ENCODE assay signal across 8 cellular contexts in genomic region chr19:1865172-1866010, GRCh38. TPM values are rescaled to one million over a fixed set of nuclear protein-coding genes. Genes with fewer than 3 reads are reported as not detected.
DNase-seq lines count a peak whose midpoint lies in the region; ATAC-seq, FAIRE-seq and TF ChIP-seq lines count a peak whose summit lies in the region.

No MANE protein-coding gene starts in this region.

- H2BK120ac ChIP-seq in H1 (replicated peaks; ENCODE audit: low read depth, low read length): no peak overlapping the region

- no peak for DNase-seq in CD8-positive, alpha-beta T cell
- DNase-seq in H1 (ENCODE audit: low read depth in 1 of 2, low spot score in 2 of 2) (no peak), pancreas (peak in 3 of 6 donors; percentile 26 to 81 (median 39)), NCI-H524 treated with DMSO at 0.1 percent for 48 hours (lab: John Stamatoyannopoulos, UW) (no peak), NCI-H2107 treated with DMSO at 0.1 percent for 48 hours (lab: John Stamatoyannopoulos, UW; ENCODE audit: unreplicated experiment) (no peak), T1000 (lab: John Stamatoyannopoulos, UW) (no peak)

- peaks cover 41% of the 10 kb centered on the region for H3K79me2 ChIP-seq in OCI-LY3 (ENCODE audit: low read length)
- H3K79me2 ChIP-seq in H1 (ENCODE audit: control insufficient read depth in 1 of 2, insufficient read depth in 2 of 2, low read length in 2 of 2): peaks cover 17 to 22% of the 10 kb centered on the region in 2 experiments; a peak in 3 of 4 replicates

- FAIRE-seq in H1 (lab: Jason Lieb, UNC) (no peak), pancreas (lab: Jason Lieb, UNC) (no peak)

- no peaks in the 10 kb centered on the region for H3K36me3 ChIP-seq in CD8-positive, alpha-beta T cell (ENCODE audit: insufficient read depth, low read length)
- peaks cover 8% of the 10 kb centered on the region for H3K36me3 ChIP-seq in OCI-LY3 (replicated peaks; ENCODE audit: low read depth, low read length)
- H3K36me3 ChIP-seq in H1 (ENCODE audit: control insufficient read depth in 2 of 4, insufficient read depth in 4 of 4, low read length in 3 of 4): no peaks in the 10 kb centered on the region
- no peaks in the 10 kb centered on the region for H3K36me3 ChIP-seq in pancreas

- H2BK20ac ChIP-seq in H1 (ENCODE audit: low read length): no peak overlapping the region

- H3K27ac ChIP-seq in CD8-positive, alpha-beta T cell (ENCODE audit: low read depth, low read length): no peak overlapping the region
- peak overlapping the region; percentile 93 for H3K27ac ChIP-seq in OCI-LY3 (ENCODE audit: low read length)
- H3K27ac ChIP-seq in H1 (ENCODE audit: low read depth, low read length): no peak overlapping the region; the same call in 1 of the 2 replicates
- peak overlapping the region; percentile 70 to 86 (median 76) for H3K27ac ChIP-seq in pancreas

- TF ChIP-seq RAD21 in H1 (IDR thresholded peaks at IDR 0.05 in 1 of 2, conservative IDR thresholded peaks at IDR 0.05 in 1 of 2; ENCODE audit: low read depth in 2 of 2, low read length in 2 of 2): no peak

- H3K23ac ChIP-seq in H1 (ENCODE audit: insufficient read length): no peak overlapping the region

- peak overlapping the region; percentile 67 for H3K4me3 Mint-ChIP-seq in CD8-positive, alpha-beta T cell

- TF ChIP-seq CTCF in CD8-positive, alpha-beta T cell (IDR thresholded peaks at IDR 0.05): no peak
- TF ChIP-seq CTCF in OCI-LY3 (IDR thresholded peaks at IDR 0.05; ENCODE audit: low read depth, low read length) (no peak), H1 (IDR thresholded peaks at IDR 0.05; ENCODE audit: control extremely low read depth in 1 of 3, insufficient read depth in 1 of 3, low read depth in 1 of 3, low read length in 3 of 3) (no peak), pancreas (IDR thresholded peaks at IDR 0.05) (no peak)

- intact Hi-C loops in CD8-positive, alpha-beta T cell (cut with DNase I, micrococcal nuclease): no loop called here
- intact Hi-C loops in pancreas (cut with DNase I): no loop called here

- peak overlapping the region; percentile 95 for H4K8ac ChIP-seq in H1 (ENCODE audit: extremely low read depth, insufficient read depth, low read length)

- H3K36me3 Mint-ChIP-seq in CD8-positive, alpha-beta T cell: peaks cover 12% of the 10 kb centered on the region

- H4K91ac ChIP-seq in H1 (replicated peaks; ENCODE audit: insufficient read length, low read length): peak overlapping the region; percentile 88

- H3K18ac ChIP-seq in H1 (ENCODE audit: extremely low read depth, low read length): peak overlapping the region; percentile 99

- H4K5ac ChIP-seq in H1 (ENCODE audit: insufficient read length, low read depth, low read length): peak overlapping the region; percentile 95

- H2AFZ ChIP-seq in OCI-LY3 (ENCODE audit: low read depth, low read length) (no peak overlapping the region), H1 (ENCODE audit: low read length) (no peak overlapping the region)

- no peak for ATAC-seq in CD8-positive, alpha-beta T cell
- no peak for ATAC-seq in pancreas
- ATAC-seq in GM18861 (IDR thresholded peaks at IDR 0.05; ENCODE audit: unreplicated experiment): no peak

- no peak for TF ChIP-seq POLR2A in H1 (IDR thresholded peaks at IDR 0.05; ENCODE audit: control extremely low read depth in 1 of 2, low read depth in 2 of 2, low read length in 2 of 2)

- H3K79me1 ChIP-seq in H1 (ENCODE audit: low read depth, low read length): 0 out of 2 replicates have a peak, but pooled peaks cover 2% of the 10 kb centered on the region

- 88% methylated on average over 17 of the region's 17 CpGs; no CpG with 5 or more reads in 1 of the 2 experiments for WGBS in H1 (ENCODE audit: extremely low coverage in 1 of 2, insufficient coverage in 1 of 2, insufficient read length in 1 of 2, insufficient replicate concordance in 2 of 2, low coverage in 1 of 2, low lambda C conversion rate in 2 of 2, missing lambda C conversion rate in 1 of 2), 2 experiments
- 86 to 92% methylated on average over 17 of the region's 17 CpGs for WGBS in pancreas, 2 donors

- H3K4me1 ChIP-seq in CD8-positive, alpha-beta T cell (ENCODE audit: insufficient read depth, low read length): peaks cover 27% of the 10 kb centered on the region
- H3K4me1 ChIP-seq in OCI-LY3 (ENCODE audit: low read length) (peaks cover 19% of the 10 kb centered on the region), H1 (replicated peaks in 1 of 4; ENCODE audit: control insufficient read depth in 3 of 4, insufficient read depth in 4 of 4, low read length in 3 of 4) (peaks cover 0 to 21% (median 13%) of the 10 kb centered on the region in 4 experiments; a peak in 4 of 7 replicates), pancreas (peaks cover 0 to 11% (median 0%) of the 10 kb centered on the region in 3 donors)

- H4K20me1 ChIP-seq in OCI-LY3 (ENCODE audit: insufficient read depth, low read length): peaks cover 21% of the 10 kb centered on the region
- H4K20me1 ChIP-seq in H1 (replicated peaks in 1 of 2; ENCODE audit: control insufficient read depth in 1 of 2, insufficient read depth in 2 of 2, low read length in 2 of 2): peaks cover 18 to 25% of the 10 kb centered on the region in 2 experiments

- no peak overlapping the region for H3K14ac ChIP-seq in H1 (ENCODE audit: insufficient read length)

- H3K4me3 ChIP-seq in CD8-positive, alpha-beta T cell (ENCODE audit: low read depth, low read length): peak overlapping the region; percentile 96
- H3K4me3 ChIP-seq in OCI-LY3 (ENCODE audit: low read length) (peak overlapping the region; percentile 80), H1 (ENCODE audit: extremely low read depth in 1 of 4, insufficient read depth in 2 of 4, low read depth in 3 of 4, low read length in 4 of 4) (peak overlapping the region; percentile 6 to 96 (median 56); a peak in 6 of 8 replicates), pancreas (peak overlapping the region in 1 of 4 donors; percentile 87)

- peak overlapping the region; percentile 79 for H3K56ac ChIP-seq in H1 (replicated peaks; ENCODE audit: insufficient read length, low read depth, low read length)

- H3K27me3 Mint-ChIP-seq in CD8-positive, alpha-beta T cell (ENCODE audit: low read depth): no peaks in the 10 kb centered on the region

- peak overlapping the region; percentile 69 for H3K4ac ChIP-seq in H1 (replicated peaks; ENCODE audit: insufficient read length, low read depth, low read length)

- H2BK15ac ChIP-seq in H1 (ENCODE audit: low read length): no peak overlapping the region; the same call in 1 of the 2 replicates

- H3K9me3 ChIP-seq in CD8-positive, alpha-beta T cell (ENCODE audit: low read length): no peaks in the 10 kb centered on the region
- H3K9me3 ChIP-seq in OCI-LY3 (ENCODE audit: insufficient read depth, low read length) (no peaks in the 10 kb centered on the region), H1 (ENCODE audit: insufficient read depth in 2 of 2, low read depth in 1 of 2, low read length in 1 of 2) (no peaks in the 10 kb centered on the region), pancreas (no peaks in the 10 kb centered on the region)

- H3K4me2 ChIP-seq in OCI-LY3 (ENCODE audit: low read length) (peak overlapping the region; percentile 93), H1 (ENCODE audit: insufficient read depth in 1 of 2, low read depth in 2 of 2, low read length in 2 of 2) (peak overlapping the region; percentile 32 to 89; a peak in 3 of 4 replicates)

- peak overlapping the region; percentile 72 for H3K27ac Mint-ChIP-seq in CD8-positive, alpha-beta T cell

- POLR2A ChIA-PET in CD8-positive, alpha-beta T cell (lab: Charles Lee): interaction anchor here (1.2 to 1.7 kb wide), 3 partner anchors 9 to 37 kb away, joined by 5 to 13 read pairs (median 5); no protein-coding TSS in a partner anchor
- POLR2A ChIA-PET in H1 (lab: Charles Lee; ENCODE audit: partially characterized antibody): interaction anchor here (0.8 to 2.5 kb wide), 17 partner anchors 10 to 275 kb away, joined by 3 to 13 read pairs (median 5); partner anchors contain the start of genes ABHD17A, ADAT3, REXO1 and SCAMP4

- peaks cover 35% of the 10 kb centered on the region for H3K4me1 Mint-ChIP-seq in CD8-positive, alpha-beta T cell (ENCODE audit: low read depth)

- peak overlapping the region; percentile 67; the same call in 1 of the 2 replicates for H2BK5ac ChIP-seq in H1 (ENCODE audit: low read depth, low read length)

- H3K27me3 ChIP-seq in CD8-positive, alpha-beta T cell (ENCODE audit: insufficient read depth, low read length): no peaks in the 10 kb centered on the region
- H3K27me3 ChIP-seq in OCI-LY3 (ENCODE audit: low read depth, low read length) (no peaks in the 10 kb centered on the region), H1 (replicated peaks in 1 of 4; ENCODE audit: control insufficient read depth in 3 of 4, extremely low read depth in 1 of 4, insufficient read depth in 3 of 4, low read length in 3 of 4) (peaks cover 0 to 15% (median 6%) of the 10 kb centered on the region in 4 experiments; a peak in 5 of 7 replicates), pancreas (no peaks in the 10 kb centered on the region)

- H2BK12ac ChIP-seq in H1 (ENCODE audit: low read depth, low read length): peak overlapping the region; percentile 39; the same call in 1 of the 2 replicates

- peak overlapping the region; percentile 97 for H3K9ac ChIP-seq in OCI-LY3 (ENCODE audit: low read length)
- H3K9ac ChIP-seq in H1 (replicated peaks in 1 of 4; ENCODE audit: extremely low read depth in 1 of 4, low read depth in 3 of 4, low read length in 3 of 4): peak overlapping the region in 2 of 4 experiments; percentile 76 to 77; a peak in 2 of 7 replicates

- H3K23me2 ChIP-seq in H1 (ENCODE audit: low read depth, low read length): peaks cover 5% of the 10 kb centered on the region; the same call in 1 of the 2 replicates

- CTCF ChIA-PET in CD8-positive, alpha-beta T cell (lab: Charles Lee): interaction anchor here (0.8 to 2.1 kb wide), 8 partner anchors 10 to 72 kb away, joined by 3 to 10 read pairs (median 4); no protein-coding TSS in a partner anchor
- CTCF ChIA-PET in H1 (lab: Charles Lee; ENCODE audit: partially characterized antibody): interaction anchor here (0.6 to 2.6 kb wide), 15 partner anchors 8 to 160 kb away, joined by 3 to 12 read pairs (median 4); no protein-coding TSS in a partner anchor

- no peak for TF ChIP-seq EP300 in H1 (IDR thresholded peaks at IDR 0.05; ENCODE audit: borderline replicate concordance in 1 of 2, low read depth in 2 of 2, low read length in 2 of 2)

- no peaks in the 10 kb centered on the region for H3K9me3 Mint-ChIP-seq in CD8-positive, alpha-beta T cell

- H2AK5ac ChIP-seq in H1 (ENCODE audit: low read depth, low read length): no peak overlapping the region

RNA-seq across cellular contexts. Expression of gene KLF16, which starts 2.0 kb away (rescaled TPM):
- total RNA-seq in CD8-positive, alpha-beta T cell: 10 to 100 TPM; 85.7 to 88.7 TPM
- 45.9 and 53.2 TPM in 2 replicates for total RNA-seq in H1 (2021; fragmentation: NEBNext Ultra II Directional; extraction: Animal tissue kit (Norgen Biotek cat#: 25700))
- polyA plus RNA-seq in H1 (2011; rRNA removed): 14.3 and 44.7 TPM in 2 replicates
- polyA plus RNA-seq in H1 (2011; cell fraction: cytosol; rRNA removed): 15.0 TPM
- 29.0 TPM for polyA plus RNA-seq in H1 (2011; cell fraction: nucleus; rRNA removed)
- polyA plus RNA-seq in H1 (2012, experiment 1 of 2): 15.6 to 26.7 TPM (median 23.8 TPM) in 4 replicates
- 21.5 TPM for polyA plus RNA-seq in H1 (2012, experiment 2 of 2)
- polyA plus RNA-seq in H1 (2013, experiment 1 of 2): 27.2 TPM
- 28.5 TPM for polyA plus RNA-seq in H1 (2013, experiment 2 of 2)
- 1.1 and 2.2 TPM in 2 replicates for polyA minus RNA-seq in H1 (2011; rRNA and poly(A)+ RNA removed)
- polyA minus RNA-seq in H1 (2011; cell fraction: cytosol; rRNA and poly(A)+ RNA removed): 32.1 TPM
- 10.4 TPM for polyA minus RNA-seq in H1 (2011; cell fraction: nucleus; rRNA and poly(A)+ RNA removed)
- total RNA-seq in pancreas: 10 to 100 TPM in 1 of 6 donors, 1 to 10 TPM in 5; 4.3 to 10.4 (median 7.9) TPM
- 1 to 10 TPM; 5.1 to 8.2 TPM for polyA plus RNA-seq in pancreas

RNA-seq across cellular contexts. Expression of gene REXO1, which starts 17.1 kb away (rescaled TPM):
- 100 to 1,000 TPM; 143 to 152 TPM for total RNA-seq in CD8-positive, alpha-beta T cell
- total RNA-seq in H1 (2021; fragmentation: NEBNext Ultra II Directional; extraction: Animal tissue kit (Norgen Biotek cat#: 25700)): 42.4 and 44.3 TPM in 2 replicates
- polyA plus RNA-seq in H1 (2011; rRNA removed) (44.3 and 69.6 TPM in 2 replicates), pancreas (10 to 100 TPM; 29.5 to 42.2 TPM)
- 21.3 TPM for polyA plus RNA-seq in H1 (2011; cell fraction: cytosol; rRNA removed)
- 69.2 TPM for polyA plus RNA-seq in H1 (2011; cell fraction: nucleus; rRNA removed)
- 35.1 to 44.9 TPM (median 43.7 TPM) in 4 replicates for polyA plus RNA-seq in H1 (2012, experiment 1 of 2)
- polyA plus RNA-seq in H1 (2012, experiment 2 of 2): 33.4 TPM
- polyA plus RNA-seq in H1 (2013, experiment 1 of 2): 22.8 TPM
- polyA plus RNA-seq in H1 (2013, experiment 2 of 2): 21.3 TPM
- polyA minus RNA-seq in H1 (2011; rRNA and poly(A)+ RNA removed): 18.8 and 19.5 TPM in 2 replicates
- polyA minus RNA-seq in H1 (2011; cell fraction: cytosol; rRNA and poly(A)+ RNA removed): 24.8 TPM
- 20.1 TPM for polyA minus RNA-seq in H1 (2011; cell fraction: nucleus; rRNA and poly(A)+ RNA removed)
- 10 to 100 TPM; 10.5 to 16.6 (median 15.1) TPM for total RNA-seq in pancreas

RNA-seq across cellular contexts. Expression of gene ABHD17A, which starts 19.9 kb away (rescaled TPM):
- total RNA-seq in CD8-positive, alpha-beta T cell: 100 to 1,000 TPM; 204 TPM
- 41.2 and 45.3 TPM in 2 replicates for total RNA-seq in H1 (2021; fragmentation: NEBNext Ultra II Directional; extraction: Animal tissue kit (Norgen Biotek cat#: 25700))
- polyA plus RNA-seq in H1 (2011; rRNA removed) (87.4 and 98.0 TPM in 2 replicates), pancreas (10 to 100 TPM; 62.4 to 71.0 TPM)
- polyA plus RNA-seq in H1 (2011; cell fraction: cytosol; rRNA removed): 60.4 TPM
- polyA plus RNA-seq in H1 (2011; cell fraction: nucleus; rRNA removed): 86.1 TPM
- polyA plus RNA-seq in H1 (2012, experiment 1 of 2): 15.8 to 35.0 TPM (median 33.1 TPM) in 4 replicates
- polyA plus RNA-seq in H1 (2012, experiment 2 of 2): 33.7 TPM
- 35.1 TPM for polyA plus RNA-seq in H1 (2013, experiment 1 of 2)
- 34.7 TPM for polyA plus RNA-seq in H1 (2013, experiment 2 of 2)
- polyA minus RNA-seq in H1 (2011; rRNA and poly(A)+ RNA removed): 8.1 and 11.4 TPM in 2 replicates
- 24.5 TPM for polyA minus RNA-seq in H1 (2011; cell fraction: cytosol; rRNA and poly(A)+ RNA removed)
- polyA minus RNA-seq in H1 (2011; cell fraction: nucleus; rRNA and poly(A)+ RNA removed): 18.1 TPM
- total RNA-seq in pancreas: 10 to 100 TPM; 21.1 to 30.8 (median 24.4) TPM

RNA-seq across cellular contexts. Expression of gene ADAT3, which starts 39.8 kb away (rescaled TPM):
- 1 to 10 TPM; 6.4 to 7.3 TPM for total RNA-seq in CD8-positive, alpha-beta T cell
- 10.2 and 10.8 TPM in 2 replicates for total RNA-seq in H1 (2021; fragmentation: NEBNext Ultra II Directional; extraction: Animal tissue kit (Norgen Biotek cat#: 25700))
- 5.4 and 9.8 TPM in 2 replicates for polyA plus RNA-seq in H1 (2011; rRNA removed)
- polyA plus RNA-seq in H1 (2011; cell fraction: cytosol; rRNA removed): 3.8 TPM
- 8.3 TPM for polyA plus RNA-seq in H1 (2011; cell fraction: nucleus; rRNA removed)
- polyA plus RNA-seq in H1 (2012, experiment 1 of 2): 2.4 to 6.3 TPM (median 5.5 TPM) in 4 replicates
- 4.1 TPM for polyA plus RNA-seq in H1 (2012, experiment 2 of 2)
- 7.0 TPM for polyA plus RNA-seq in H1 (2013, experiment 1 of 2)
- 6.6 TPM for polyA plus RNA-seq in H1 (2013, experiment 2 of 2)
- polyA minus RNA-seq in H1 (2011; rRNA and poly(A)+ RNA removed): 1.0 TPM in 1 of 2 replicates, not detected in the other
- 7.4 TPM for polyA minus RNA-seq in H1 (2011; cell fraction: cytosol; rRNA and poly(A)+ RNA removed)
- 7.8 TPM for polyA minus RNA-seq in H1 (2011; cell fraction: nucleus; rRNA and poly(A)+ RNA removed)
- total RNA-seq in pancreas: 1 to 10 TPM; 2.0 to 6.5 (median 4.5) TPM
- polyA plus RNA-seq in pancreas: 10 to 100 TPM in 1 of 2 donors, 1 to 10 TPM in 1; 5.2 to 10.1 TPM

RNA-seq across cellular contexts. Expression of gene SCAMP4, which starts 39.8 kb away (rescaled TPM):
- 10 to 100 TPM; 18.5 to 19.2 TPM for total RNA-seq in CD8-positive, alpha-beta T cell
- total RNA-seq in H1 (2021; fragmentation: NEBNext Ultra II Directional; extraction: Animal tissue kit (Norgen Biotek cat#: 25700)): 61.4 and 65.7 TPM in 2 replicates
- 17.1 and 39.6 TPM in 2 replicates for polyA plus RNA-seq in H1 (2011; rRNA removed)
- 24.4 TPM for polyA plus RNA-seq in H1 (2011; cell fraction: cytosol; rRNA removed)
- polyA plus RNA-seq in H1 (2011; cell fraction: nucleus; rRNA removed): 75.6 TPM
- 35.8 to 66.0 TPM (median 58.3 TPM) in 4 replicates for polyA plus RNA-seq in H1 (2012, experiment 1 of 2)
- 37.8 TPM for polyA plus RNA-seq in H1 (2012, experiment 2 of 2)
- 58.4 TPM for polyA plus RNA-seq in H1 (2013, experiment 1 of 2)
- 60.6 TPM for polyA plus RNA-seq in H1 (2013, experiment 2 of 2)
- 20.5 TPM in 2 replicates for polyA minus RNA-seq in H1 (2011; rRNA and poly(A)+ RNA removed)
- 26.4 TPM for polyA minus RNA-seq in H1 (2011; cell fraction: cytosol; rRNA and poly(A)+ RNA removed)
- 39.3 TPM for polyA minus RNA-seq in H1 (2011; cell fraction: nucleus; rRNA and poly(A)+ RNA removed)
- 10 to 100 TPM; 23.0 to 52.2 (median 30.7) TPM for total RNA-seq in pancreas
- polyA plus RNA-seq in pancreas: 10 to 100 TPM; 40.8 to 49.3 TPM

Comparison
In these comparisons a context has a peak if more than half of its experiments do, and no peak if none do; other contexts are left out.
1. H3K27ac ChIP-seq: peak in OCI-LY3 (single experiment) and pancreas (4 of 4); none in CD8-positive, alpha-beta T cell (single experiment) and H1 (single experiment).